Comparison of ENCODE assay signal across 18 cellular contexts in genomic region chr18:9196568-9196967, GRCh38. TPM values are rescaled to one million over a fixed set of nuclear protein-coding genes. Genes with fewer than 3 reads are reported as not detected.
DNase-seq lines count a peak whose midpoint lies in the region; ATAC-seq, FAIRE-seq and TF ChIP-seq lines count a peak whose summit lies in the region.
"Had no signal": no experiment of that assay in that cellular context is flagged by ENCODE, and none has a peak within 500 bp of the region (broad histone marks: within the 10 kb centered on the region; RNA-seq: fewer than 3 reads in every experiment).

No MANE protein-coding gene starts in this region.

- no peaks in the 10 kb centered on the region for H3K79me1 ChIP-seq in H1 (ENCODE audit: low read depth, low read length)

- H3K27me3 ChIP-seq in HepG2 (ENCODE audit: control insufficient read depth in 1 of 2, insufficient read depth in 2 of 2, low read length in 2 of 2): no peaks in the 10 kb centered on the region
- no peaks in the 10 kb centered on the region for H3K27me3 ChIP-seq in right lobe of liver
- H3K27me3 ChIP-seq in H1 (replicated peaks in 1 of 4; ENCODE audit: control insufficient read depth in 3 of 4, extremely low read depth in 1 of 4, insufficient read depth in 3 of 4, low read length in 3 of 4): no peaks in the 10 kb centered on the region
- no peaks in the 10 kb centered on the region for H3K27me3 ChIP-seq in gastrocnemius medialis
- H3K27me3 ChIP-seq: SJSA1 had no signal

- no peak for TF ChIP-seq RAD21 in HepG2 (CRISPR knock-in tag; IDR thresholded peaks at IDR 0.05)
- TF ChIP-seq RAD21 in H1 (IDR thresholded peaks at IDR 0.05 in 1 of 2, conservative IDR thresholded peaks at IDR 0.05 in 1 of 2; ENCODE audit: low read depth in 2 of 2, low read length in 2 of 2): no peak

- DNase-seq in HepG2 (ENCODE audit: low spot score) (no peak), right lobe of liver (no peak), SK-N-MC (ENCODE audit: low read depth, low spot score) (no peak), H1 (ENCODE audit: low read depth in 1 of 2, low spot score in 2 of 2) (no peak), gastrocnemius medialis (no peak), NCI-H1930 (lab: John Stamatoyannopoulos, UW) (no peak)
- DNase-seq: H9, NCI-H1092 treated with DMSO at 0.1 percent for 48 hours, NCI-H1436, NCI-H187, NCI-H2227 treated with DMSO at 0.1 percent for 48 hours, NCI-H526 treated with DMSO at 0.1 percent for 48 hours, PC-9 had no signal

- H3K4me3 ChIP-seq in HepG2 (replicated peaks in 1 of 3; ENCODE audit: insufficient read depth in 1 of 3, low read depth in 2 of 3, low read length in 3 of 3) (no peak overlapping the region), right lobe of liver (no peak overlapping the region), SK-N-MC (no peak overlapping the region), H1 (ENCODE audit: extremely low read depth in 1 of 4, insufficient read depth in 2 of 4, low read depth in 3 of 4, low read length in 4 of 4) (no peak overlapping the region), gastrocnemius medialis (no peak overlapping the region)
- H3K4me3 ChIP-seq: PC-9, SJSA1 had no signal

- H2BK12ac ChIP-seq in H1 (ENCODE audit: low read depth, low read length): no peak overlapping the region

- no peak overlapping the region for H3K23ac ChIP-seq in H1 (ENCODE audit: insufficient read length)

- no peak overlapping the region for H4K8ac ChIP-seq in H1 (ENCODE audit: extremely low read depth, insufficient read depth, low read length)

- in situ Hi-C loops in HepG2 (cut with HindIII; ENCODE audit: extremely low pct_ligation_motif_present, low pct_unique_long_range_greater_than_20kb) (no loop called here), gastrocnemius medialis (cut with MboI; ENCODE audit: low sequenced_read_pairs in 4 of 4) (loop anchor here in 1 of 4 donors (25.0 kb wide), 1 partner anchor 316 kb away; no protein-coding TSS in a partner anchor)

- H3K36me3 ChIP-seq in HepG2 (replicated peaks in 1 of 2; ENCODE audit: control insufficient read depth in 1 of 2, insufficient read depth in 2 of 2, low read length in 2 of 2): peaks cover 8 to 29% of the 10 kb centered on the region in 2 experiments; a peak in 3 of 5 replicates
- no peaks in the 10 kb centered on the region for H3K36me3 ChIP-seq in right lobe of liver
- H3K36me3 ChIP-seq in SK-N-MC (ENCODE audit: insufficient read depth, low read length): no peaks in the 10 kb centered on the region; the same call in 1 of the 2 replicates
- H3K36me3 ChIP-seq in H1 (ENCODE audit: control insufficient read depth in 2 of 4, insufficient read depth in 4 of 4, low read length in 3 of 4): no peaks in the 10 kb centered on the region; a peak in 1 of 8 replicates
- peaks cover 0 to 13% of the 10 kb centered on the region in 2 donors for H3K36me3 ChIP-seq in gastrocnemius medialis

- 97% methylated on average over 4 of the region's 4 CpGs for WGBS in HepG2 (ENCODE audit: low lambda C conversion rate)
- 95% methylated on average over 4 of the region's 4 CpGs for WGBS in right lobe of liver (ENCODE audit: insufficient coverage, low coverage, low lambda C conversion rate, missing lambda C conversion rate)
- WGBS in H1 (ENCODE audit: extremely low coverage in 1 of 2, insufficient coverage in 1 of 2, insufficient read length in 1 of 2, insufficient replicate concordance in 2 of 2, low coverage in 1 of 2, low lambda C conversion rate in 2 of 2, missing lambda C conversion rate in 1 of 2), 2 experiments: 88% methylated on average over 4 of the region's 4 CpGs; no CpG with 5 or more reads in 1 of the 2 experiments

- H4K5ac ChIP-seq in H1 (ENCODE audit: insufficient read length, low read depth, low read length): no peak overlapping the region

- H3K4ac ChIP-seq in H1 (replicated peaks; ENCODE audit: insufficient read length, low read depth, low read length): no peak overlapping the region

- H2BK5ac ChIP-seq in H1 (ENCODE audit: low read depth, low read length): no peak overlapping the region

- H3K4me2 ChIP-seq in HepG2 (ENCODE audit: low read depth, low read length) (no peak overlapping the region), H1 (ENCODE audit: insufficient read depth in 1 of 2, low read depth in 2 of 2, low read length in 2 of 2) (no peak overlapping the region)
- H3K4me2 ChIP-seq: PC-9 had no signal

- POLR2A ChIA-PET in HepG2 (lab: Yijun Ruan, JAX) (no interaction called here), H1 (lab: Charles Lee; ENCODE audit: partially characterized antibody) (interaction anchor here (0.8 to 1.0 kb wide), 2 partner anchors 9 to 11 kb away, joined by 3 read pairs; no protein-coding TSS in a partner anchor)

- no peak overlapping the region for H3K18ac ChIP-seq in H1 (ENCODE audit: extremely low read depth, low read length)

- no peak for TF ChIP-seq EP300 in HepG2 (IDR thresholded peaks at IDR 0.05; ENCODE audit: low read depth in 2 of 2, low read length in 2 of 2)
- TF ChIP-seq EP300 in HepG2 (CRISPR knock-in tag; IDR thresholded peaks at IDR 0.05; ENCODE audit: borderline replicate concordance): no peak
- TF ChIP-seq EP300 in H1 (IDR thresholded peaks at IDR 0.05; ENCODE audit: borderline replicate concordance in 1 of 2, low read depth in 2 of 2, low read length in 2 of 2): no peak

- H3K9ac ChIP-seq in HepG2 (ENCODE audit: insufficient read depth, low read depth, low read length) (no peak overlapping the region), SK-N-MC (ENCODE audit: insufficient read length) (no peak overlapping the region), H1 (replicated peaks in 1 of 4; ENCODE audit: extremely low read depth in 1 of 4, low read depth in 3 of 4, low read length in 3 of 4) (no peak overlapping the region)

- no peak overlapping the region for H2BK15ac ChIP-seq in H1 (ENCODE audit: low read length)

- no peak for FAIRE-seq in HepG2 (lab: Jason Lieb, UNC)
- no peak for FAIRE-seq in H1 (lab: Jason Lieb, UNC)
- FAIRE-seq: GM18507, HTR-8/SVneo had no signal

- BruUV-seq in HepG2 (replicated peaks; lab: Mats Ljungman, UMichigan): no TSS peak

- no peaks in the 10 kb centered on the region for H4K20me1 ChIP-seq in HepG2 (ENCODE audit: insufficient read depth, low read length)
- H4K20me1 ChIP-seq in H1 (replicated peaks in 1 of 2; ENCODE audit: control insufficient read depth in 1 of 2, insufficient read depth in 2 of 2, low read length in 2 of 2): no peaks in the 10 kb centered on the region

- TF ChIP-seq CTCF in HepG2 (CRISPR knock-in tag; IDR thresholded peaks at IDR 0.05) (no peak), right lobe of liver (IDR thresholded peaks at IDR 0.05) (no peak), H1 (IDR thresholded peaks at IDR 0.05; ENCODE audit: control extremely low read depth in 1 of 3, insufficient read depth in 1 of 3, low read depth in 1 of 3, low read length in 3 of 3) (no peak), gastrocnemius medialis (IDR thresholded peaks at IDR 0.05 in 4 of 5, conservative IDR thresholded peaks at IDR 0.05 in 1 of 5) (no peak)

- H3K79me2 ChIP-seq in HepG2 (ENCODE audit: insufficient read depth, low read length): no peaks in the 10 kb centered on the region
- H3K79me2 ChIP-seq in H1 (ENCODE audit: control insufficient read depth in 1 of 2, insufficient read depth in 2 of 2, low read length in 2 of 2): 0 out of 4 replicates have a peak, but pooled peaks cover 0 to 2% of the 10 kb centered on the region in 2 experiments

- H3K4me1 ChIP-seq in HepG2 (ENCODE audit: insufficient read depth, low read length) (0 out of 2 replicates have a peak, but pooled peaks cover 7% of the 10 kb centered on the region), right lobe of liver (no peaks in the 10 kb centered on the region), H1 (replicated peaks in 1 of 4; ENCODE audit: control insufficient read depth in 3 of 4, insufficient read depth in 4 of 4, low read length in 3 of 4) (peaks cover 0 to 6% (median 2%) of the 10 kb centered on the region in 4 experiments; a peak in 2 of 7 replicates), gastrocnemius medialis (peaks cover 0 to 8% of the 10 kb centered on the region in 2 donors)
- H3K4me1 ChIP-seq: SJSA1 had no signal

- CTCF ChIA-PET in HepG2 (lab: Yijun Ruan, JAX; ENCODE audit: low intra/inter-chr PET ratio, low total read pairs) (no interaction called here), H1 (lab: Charles Lee; ENCODE audit: partially characterized antibody) (interaction anchor here (0.6 to 0.7 kb wide), 2 partner anchors 38 to 40 kb away, joined by 3 to 6 read pairs; no protein-coding TSS in a partner anchor)

- TF ChIP-seq POLR2A in HepG2 (IDR thresholded peaks at IDR 0.05; ENCODE audit: insufficient read depth in 1 of 2, low read depth in 2 of 2, low read length in 2 of 2): no peak
- no peak for TF ChIP-seq POLR2A in right lobe of liver (IDR thresholded peaks at IDR 0.05)
- TF ChIP-seq POLR2A in H1 (IDR thresholded peaks at IDR 0.05; ENCODE audit: control extremely low read depth in 1 of 2, low read depth in 2 of 2, low read length in 2 of 2): no peak
- TF ChIP-seq POLR2A in gastrocnemius medialis (IDR thresholded peaks at IDR 0.05): no peak

- intact Hi-C loops in HepG2 (cut with micrococcal nuclease; ENCODE audit: unreplicated experiment): no loop called here
- intact Hi-C loops in right lobe of liver (cut with DNase I): no loop called here
- intact Hi-C loops in gastrocnemius medialis (cut with DNase I; ENCODE audit: low total_unique reads): no loop called here

- ATAC-seq in HepG2 (no peak), right lobe of liver (no peak), gastrocnemius medialis (no peak), HG03139 (IDR thresholded peaks at IDR 0.05; ENCODE audit: unreplicated experiment) (no peak)
- ATAC-seq: Right ventricle myocardium inferior had no signal

- H3K23me2 ChIP-seq in H1 (ENCODE audit: low read depth, low read length): no peaks in the 10 kb centered on the region

- no peak overlapping the region for H2BK20ac ChIP-seq in H1 (ENCODE audit: low read length)

- no peak overlapping the region for H4K91ac ChIP-seq in H1 (replicated peaks; ENCODE audit: insufficient read length, low read length)

- no peak overlapping the region for H2BK120ac ChIP-seq in H1 (replicated peaks; ENCODE audit: low read depth, low read length)

- H3K56ac ChIP-seq in H1 (replicated peaks; ENCODE audit: insufficient read length, low read depth, low read length): no peak overlapping the region

- H3K9me3 ChIP-seq in HepG2 (ENCODE audit: low read length) (no peaks in the 10 kb centered on the region), right lobe of liver (no peaks in the 10 kb centered on the region), SK-N-MC (ENCODE audit: low read depth, low read length) (no peaks in the 10 kb centered on the region), H1 (ENCODE audit: insufficient read depth in 2 of 2, low read depth in 1 of 2, low read length in 1 of 2) (no peaks in the 10 kb centered on the region), gastrocnemius medialis (no peaks in the 10 kb centered on the region)
- H3K9me3 ChIP-seq: SJSA1 had no signal

- H2AK5ac ChIP-seq in H1 (ENCODE audit: low read depth, low read length): no peak overlapping the region

- H3K27ac ChIP-seq in HepG2 (ENCODE audit: extremely low read length, insufficient read depth, low read length) (no peak overlapping the region), right lobe of liver (no peak overlapping the region), SK-N-MC (peak overlapping the region; percentile 28; the same call in 1 of the 2 replicates), H1 (ENCODE audit: low read depth, low read length) (no peak overlapping the region), gastrocnemius medialis (no peak overlapping the region)
- H3K27ac ChIP-seq: PC-9, SJSA1 had no signal

- H2AFZ ChIP-seq in HepG2 (ENCODE audit: low read length) (no peak overlapping the region), H1 (ENCODE audit: low read length) (no peak overlapping the region)
- H2AFZ ChIP-seq: PC-9 had no signal

- no peak overlapping the region for H3K14ac ChIP-seq in H1 (ENCODE audit: insufficient read length)

RNA-seq across cellular contexts. Expression of gene ANKRD12, which starts 60.0 kb away (rescaled TPM):
- total RNA-seq in HepG2 (2016; rRNA removed; fragmentation: Illumina TruSeq; extraction: Trizol) (16.8 and 23.2 TPM in 2 replicates), right lobe of liver (10 to 100 TPM; 12.3 to 38.7 (median 21.4) TPM), gastrocnemius medialis (10 to 100 TPM; 26.9 to 40.1 (median 36.7) TPM)
- 185 and 208 TPM in 2 replicates for total RNA-seq in HepG2 (2016; cell fraction: cytosol; rRNA removed; fragmentation: Illumina TruSeq; extraction: Trizol; ENCODE audit: low read depth)
- total RNA-seq in HepG2 (2016; cell fraction: insoluble cytoplasmic fraction; rRNA removed; fragmentation: Illumina TruSeq; extraction: Trizol): 13.8 and 24.0 TPM in 2 replicates
- 82.6 and 97.9 TPM in 2 replicates for total RNA-seq in HepG2 (2016; cell fraction: membrane; rRNA removed; fragmentation: Illumina TruSeq; extraction: Trizol)
- total RNA-seq in HepG2 (2016; cell fraction: nucleus; rRNA removed; fragmentation: Illumina TruSeq; extraction: Trizol): 25.9 and 32.4 TPM in 2 replicates
- polyA plus RNA-seq in HepG2 (2011; rRNA removed) (5.0 and 6.0 TPM in 2 replicates), H1 (2011; rRNA removed) (1.4 and 2.6 TPM in 2 replicates)
- polyA plus RNA-seq in HepG2 (2011; cell fraction: cytosol; rRNA removed): 1.1 and 3.2 TPM in 2 replicates
- 11.1 and 12.2 TPM in 2 replicates for polyA plus RNA-seq in HepG2 (2011; cell fraction: nucleus; rRNA removed)
- 12.0 and 13.7 TPM in 2 replicates for polyA plus RNA-seq in HepG2 (2012)
- 0.16 and 0.49 TPM in 2 replicates for polyA plus RNA-seq in HepG2 (2016; cell fraction: cytosol; fragmentation: Illumina TruSeq; extraction: Trizol; ENCODE audit: low read depth)
- polyA plus RNA-seq in HepG2 (2016; cell fraction: insoluble cytoplasmic fraction; fragmentation: Illumina TruSeq; extraction: Trizol; ENCODE audit: low read depth): 6.2 and 6.3 TPM in 2 replicates
- 0.37 and 0.38 TPM in 2 replicates for polyA plus RNA-seq in HepG2 (2016; cell fraction: membrane; fragmentation: Illumina TruSeq; extraction: Trizol; ENCODE audit: low read depth)
- 22.3 and 24.5 TPM in 2 replicates for polyA plus RNA-seq in HepG2 (2016; cell fraction: nucleus; fragmentation: Illumina TruSeq; extraction: Trizol; ENCODE audit: insufficient read depth, low read depth)
- 17.9 and 18.3 TPM in 2 replicates for polyA minus RNA-seq in HepG2 (2011; rRNA and poly(A)+ RNA removed; ENCODE audit: low replicate concordance)
- 40.9 and 44.7 TPM in 2 replicates for polyA minus RNA-seq in HepG2 (2011; cell fraction: cytosol; rRNA and poly(A)+ RNA removed)
- 80.1 and 85.7 TPM in 2 replicates for polyA minus RNA-seq in HepG2 (2011; cell fraction: nucleus; rRNA and poly(A)+ RNA removed)
- 37.9 and 40.9 TPM in 2 replicates for total RNA-seq in H1 (2021; fragmentation: NEBNext Ultra II Directional; extraction: Animal tissue kit (Norgen Biotek cat#: 25700))
- polyA plus RNA-seq in H1 (2011; cell fraction: cytosol; rRNA removed): 3.1 TPM
- 9.2 TPM for polyA plus RNA-seq in H1 (2011; cell fraction: nucleus; rRNA removed)
- 18.2 to 38.9 TPM (median 21.3 TPM) in 4 replicates for polyA plus RNA-seq in H1 (2012, experiment 1 of 2)
- polyA plus RNA-seq in H1 (2012, experiment 2 of 2): 0.63 TPM
- 94.4 TPM for polyA plus RNA-seq in H1 (2013, experiment 1 of 2)
- polyA plus RNA-seq in H1 (2013, experiment 2 of 2): 76.3 TPM
- 24.3 and 43.6 TPM in 2 replicates for polyA minus RNA-seq in H1 (2011; rRNA and poly(A)+ RNA removed)
- polyA minus RNA-seq in H1 (2011; cell fraction: cytosol; rRNA and poly(A)+ RNA removed): 33.2 TPM
- 97.3 TPM for polyA minus RNA-seq in H1 (2011; cell fraction: nucleus; rRNA and poly(A)+ RNA removed)

Comparison
In these comparisons a context has a peak if more than half of its experiments do, and no peak if none do; other contexts are left out.
1. Of the 41 proteins assayed by ChIP-seq in both HepG2 and H1: peak only in HepG2: none; only in H1: none; in both: CEBPB; in neither: 40.